1 cellular context compared by ENCODE assay signal in the genomic region with DNA sequence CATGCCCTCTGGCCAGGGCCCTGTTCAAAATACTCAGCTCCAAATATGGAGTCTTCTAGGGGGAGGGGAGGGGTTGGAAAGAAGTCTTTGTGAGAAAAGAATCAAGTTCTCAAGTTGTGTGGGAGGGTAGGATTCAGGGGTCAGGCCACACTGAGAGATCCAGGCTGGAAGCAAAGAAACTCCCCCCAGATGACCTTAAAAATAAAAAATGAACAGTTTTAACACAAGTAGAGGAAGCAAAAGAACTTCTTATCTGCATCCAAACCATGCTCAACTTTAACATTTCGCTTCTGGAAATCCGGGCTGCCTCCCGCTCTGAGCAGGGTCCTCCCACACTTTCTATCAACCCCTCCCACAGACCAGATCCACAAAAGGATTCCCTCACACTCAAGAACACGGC.
TF ChIP-seq lines count a peak whose summit lies in the region.

No MANE protein-coding gene starts in this region.

TF ChIP-seq in IMR-90, 13 proteins besides CTCF, POLR2A, EP300 and RAD21:
- TF ChIP-seq, protein P1, sequence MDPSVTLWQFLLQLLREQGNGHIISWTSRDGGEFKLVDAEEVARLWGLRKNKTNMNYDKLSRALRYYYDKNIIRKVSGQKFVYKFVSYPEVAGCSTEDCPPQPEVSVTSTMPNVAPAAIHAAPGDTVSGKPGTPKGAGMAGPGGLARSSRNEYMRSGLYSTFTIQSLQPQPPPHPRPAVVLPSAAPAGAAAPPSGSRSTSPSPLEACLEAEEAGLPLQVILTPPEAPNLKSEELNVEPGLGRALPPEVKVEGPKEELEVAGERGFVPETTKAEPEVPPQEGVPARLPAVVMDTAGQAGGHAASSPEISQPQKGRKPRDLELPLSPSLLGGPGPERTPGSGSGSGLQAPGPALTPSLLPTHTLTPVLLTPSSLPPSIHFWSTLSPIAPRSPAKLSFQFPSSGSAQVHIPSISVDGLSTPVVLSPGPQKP (IDR thresholded peaks at IDR 0.05; ENCODE audit: borderline replicate concordance, low read depth, low read length), result no peak
- TF ChIP-seq BHLHE40 (IDR thresholded peaks at IDR 0.05; ENCODE audit: low read depth, low read length) (no peak), MAZ (IDR thresholded peaks at IDR 0.05; ENCODE audit: borderline replicate concordance, low read depth, low read length) (no peak), SMC3 (IDR thresholded peaks at IDR 0.05; ENCODE audit: low read depth, low read length) (no peak), FOS (IDR thresholded peaks at IDR 0.05; ENCODE audit: low read depth, low read length) (no peak)
